Comparison of ENCODE assay signal across 8 cellular contexts in the genomic region with DNA sequence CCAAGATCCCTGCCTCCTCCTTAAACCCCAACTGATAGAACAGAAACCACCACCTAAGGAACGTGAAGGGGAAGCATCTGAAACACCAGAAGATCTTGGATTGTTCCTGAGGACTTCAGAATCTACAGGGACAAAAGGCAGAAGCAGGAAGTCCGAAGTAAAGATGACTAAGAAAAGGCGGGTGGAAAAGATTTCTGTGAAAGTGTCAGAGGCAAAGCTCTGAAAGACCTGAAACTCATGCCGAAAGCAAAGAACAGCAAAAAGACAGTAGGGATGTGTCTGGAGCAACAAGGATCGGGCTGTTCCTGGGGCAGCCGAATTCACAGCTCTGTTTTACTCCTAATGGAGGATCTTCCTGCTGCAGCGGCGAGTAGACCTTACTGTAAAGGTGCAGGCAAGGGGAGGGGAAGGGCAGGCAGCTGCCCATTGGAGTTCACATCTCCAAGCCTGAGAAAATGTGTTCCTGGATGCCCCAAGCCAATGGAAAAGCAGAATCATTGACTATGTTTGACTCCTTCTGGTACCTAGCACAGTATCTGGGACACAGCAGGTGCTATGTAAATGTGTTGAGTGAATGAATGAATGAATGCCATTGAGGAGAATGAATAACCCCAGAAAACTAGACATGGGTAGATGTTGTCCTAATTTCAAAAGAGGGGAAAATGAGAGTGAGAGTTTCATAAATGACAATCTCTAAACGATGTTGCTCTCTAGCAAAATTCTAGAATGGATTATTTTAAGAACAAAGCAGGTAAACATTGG. TPM values are rescaled to one million over a fixed set of nuclear protein-coding genes. Genes with fewer than 3 reads are reported as not detected.
A peak's percentile ranks its signal among the peaks of the same experiment; 100 is the strongest.
DNase-seq lines count a peak whose midpoint lies in the region; ATAC-seq and TF ChIP-seq lines count a peak whose summit lies in the region.

No MANE protein-coding gene starts in this region.

- H3K9ac ChIP-seq in smooth muscle cell (ENCODE audit: low read depth) = peak overlapping the region; percentile 93

- peak overlapping the region; percentile 92 for H3K4me3 Mint-ChIP-seq in T-helper 1 cell treated with Interleukin-12 subunit alpha and Interleukin-12 subunit beta and Interleukin-4 antibody, amounts not matched to agents 30 μg/mL and 1 μg/mL, for 36 hours

- peak overlapping the region; percentile 58 for H3K27ac ChIP-seq in KOPT-K1 (ENCODE audit: low read depth, low read length, poor library complexity, severe bottlenecking)
- H3K27ac ChIP-seq in adrenal gland = peak overlapping the region; percentile 4 to 87 (median 74)
- peak overlapping the region; percentile 94 for H3K27ac ChIP-seq in smooth muscle cell (ENCODE audit: low read depth)

- H3K79me2 ChIP-seq in smooth muscle cell (ENCODE audit: low read depth) = no peaks in the 10 kb centered on the region

- peak overlapping the region; percentile 100 for H2AFZ ChIP-seq in smooth muscle cell (ENCODE audit: low read depth)

- H3K4me1 ChIP-seq in adrenal gland (replicated peaks in 1 of 2) (peaks cover 0 to 11% of the 10 kb centered on the region in 2 donors), smooth muscle cell (ENCODE audit: low read depth) (no peaks in the 10 kb centered on the region)

- no peak for TF ChIP-seq CTCF in adrenal gland (IDR thresholded peaks at IDR 0.05)
- TF ChIP-seq CTCF in smooth muscle cell (IDR thresholded peaks at IDR 0.05; ENCODE audit: borderline replicate concordance, insufficient read depth, poor library complexity, severe bottlenecking) = no peak

- H3K27me3 ChIP-seq in adrenal gland = no peaks in the 10 kb centered on the region
- no peaks in the 10 kb centered on the region for H3K27me3 ChIP-seq in smooth muscle cell (ENCODE audit: low read depth)

- DNase-seq in T-helper 1 cell = no peak
- DNase-seq in adrenal gland = no peak
- peak; percentile 37 for DNase-seq in iPS-NIHi11 (ENCODE audit: low spot score)
- no peak for DNase-seq in smooth muscle cell (lab: John Stamatoyannopoulos, UW; ENCODE audit: unreplicated experiment)
- no peak for DNase-seq in KG1 (lab: John Stamatoyannopoulos, UW)

- peaks cover 25% of the 10 kb centered on the region for H3K27me3 Mint-ChIP-seq in T-helper 1 cell treated with Interleukin-12 subunit alpha and Interleukin-12 subunit beta and Interleukin-4 antibody, amounts not matched to agents 30 μg/mL and 1 μg/mL, for 36 hours (ENCODE audit: low read depth)

- no peaks in the 10 kb centered on the region for H4K20me1 ChIP-seq in smooth muscle cell (ENCODE audit: low read depth)

- intact Hi-C loops in adrenal gland (cut with DNase I) = no loop called here

- H3F3A ChIP-seq in smooth muscle cell (ENCODE audit: low read depth) = peaks cover 13% of the 10 kb centered on the region

- H3K9me3 Mint-ChIP-seq in T-helper 1 cell treated with Interleukin-12 subunit alpha and Interleukin-12 subunit beta and Interleukin-4 antibody, amounts not matched to agents 30 μg/mL and 1 μg/mL, for 36 hours = no peaks in the 10 kb centered on the region

- peaks cover 34% of the 10 kb centered on the region for H3K4me1 Mint-ChIP-seq in T-helper 1 cell treated with Interleukin-12 subunit alpha and Interleukin-12 subunit beta and Interleukin-4 antibody, amounts not matched to agents 30 μg/mL and 1 μg/mL, for 36 hours (ENCODE audit: low read depth)

- no peak for ATAC-seq in HG03342 (IDR thresholded peaks at IDR 0.05; ENCODE audit: unreplicated experiment)

- 3 to 4% (median 4%) methylated on average over 9 of the region's 9 CpGs for WGBS in adrenal gland, 4 donors
- 10% methylated on average over 9 of the region's 9 CpGs for WGBS in smooth muscle cell (ENCODE audit: low lambda C conversion rate)

- peaks cover 4% of the 10 kb centered on the region for H3K36me3 Mint-ChIP-seq in T-helper 1 cell treated with Interleukin-12 subunit alpha and Interleukin-12 subunit beta and Interleukin-4 antibody, amounts not matched to agents 30 μg/mL and 1 μg/mL, for 36 hours (ENCODE audit: low read depth)

- H3K36me3 ChIP-seq in KOPT-K1 (ENCODE audit: insufficient read depth, low read length) (no peaks in the 10 kb centered on the region), adrenal gland (replicated peaks in 1 of 2) (no peaks in the 10 kb centered on the region), smooth muscle cell (ENCODE audit: low read depth) (no peaks in the 10 kb centered on the region)

- peak overlapping the region in 3 of 4 donors; percentile 9 to 63 (median 59) for H3K4me3 ChIP-seq in adrenal gland
- H3K4me3 ChIP-seq in smooth muscle cell = peak overlapping the region; percentile 85

- H3K27ac Mint-ChIP-seq in T-helper 1 cell treated with Interleukin-12 subunit alpha and Interleukin-12 subunit beta and Interleukin-4 antibody, amounts not matched to agents 30 μg/mL and 1 μg/mL, for 36 hours = peak overlapping the region; percentile 93

- H3K4me2 ChIP-seq in smooth muscle cell = peak overlapping the region; percentile 91

- no peak for TF ChIP-seq POLR2A in adrenal gland (IDR thresholded peaks at IDR 0.05)

- H3K9me3 ChIP-seq in KOPT-K1 (ENCODE audit: insufficient read depth, low read length, poor library complexity, severe bottlenecking) (no peaks in the 10 kb centered on the region), adrenal gland (replicated peaks in 1 of 3) (no peaks in the 10 kb centered on the region), smooth muscle cell (replicated peaks; ENCODE audit: low read depth) (no peaks in the 10 kb centered on the region)

RNA-seq across cellular contexts. Expression of a gene that starts 40.4 kb away (rescaled TPM):
- total RNA-seq in adrenal gland (100 to 1,000 TPM in 2 of 8 donors, 10 to 100 TPM in 6; 52.1 to 123 (median 69.7) TPM), smooth muscle cell (178 and 229 TPM in 2 replicates)
- polyA plus RNA-seq in adrenal gland (10 to 100 TPM; 19.9 to 91.3 (median 26.1) TPM), smooth muscle cell (211 and 316 TPM in 2 replicates)
